Comparison of ENCODE assay signal across 8 cellular contexts in genomic region chr2:26846881-26847662, GRCh38. TPM values are rescaled to one million over a fixed set of nuclear protein-coding genes. Genes with fewer than 3 reads are reported as not detected.
DNase-seq lines count a peak whose midpoint lies in the region; ATAC-seq, FAIRE-seq and TF ChIP-seq lines count a peak whose summit lies in the region.

No MANE protein-coding gene starts in this region.

- no peaks in the 10 kb centered on the region for H3K9me3 Mint-ChIP-seq in activated T-helper 2 cell treated with anti-CD3 and anti-CD28 coated beads, Interferon-gamma antibody, Interleukin-2, Interleukin-4, amounts not matched to agents 10 μg/mL and 5 μg/mL and 100 μg/mL, durations not matched to agents 14 hours and 24 hours and 36 hours

- no peak overlapping the region for H3K4me2 ChIP-seq in PC-9

- H3K27me3 Mint-ChIP-seq in activated T-helper 2 cell treated with anti-CD3 and anti-CD28 coated beads, Interferon-gamma antibody, Interleukin-2, Interleukin-4, amounts not matched to agents 10 μg/mL and 5 μg/mL and 100 μg/mL, durations not matched to agents 14 hours and 24 hours and 36 hours (ENCODE audit: low read depth) = peaks cover 58% of the 10 kb centered on the region

- ATAC-seq in heart right ventricle (no peak), Right ventricle myocardium inferior (no peak), lower lobe of right lung (no peak), upper lobe of right lung (no peak)

- no peaks in the 10 kb centered on the region for H4K20me1 ChIP-seq in PC-9 (ENCODE audit: insufficient read depth)

- CTCF ChIA-PET in PC-9 (lab: Charles Lee) = interaction anchor here (0.6 to 1.7 kb wide), 5 partner anchors 97 to 344 kb away, joined by 3 to 5 read pairs (median 3); no protein-coding TSS in a partner anchor

- 0 out of 2 replicates have a peak, but pooled peaks cover 3% of the 10 kb centered on the region for H3F3A ChIP-seq in PC-9 (ENCODE audit: insufficient read depth, low read depth)

- no peaks in the 10 kb centered on the region for H3K9me2 ChIP-seq in PC-9 (ENCODE audit: insufficient read depth)

- H3K4me3 ChIP-seq in heart right ventricle (peak overlapping the region; percentile 18 to 51 (median 40)), lower lobe of right lung (peak overlapping the region; percentile 36), upper lobe of right lung (peak overlapping the region; percentile 19), PC-9 (no peak overlapping the region), small intestine (ENCODE audit: low read depth in 1 of 2, low read length in 2 of 2) (peak overlapping the region in 1 of 2 donors; percentile 39)

- H3K4me3 Mint-ChIP-seq in activated T-helper 2 cell treated with anti-CD3 and anti-CD28 coated beads, Interferon-gamma antibody, Interleukin-2, Interleukin-4, amounts not matched to agents 10 μg/mL and 5 μg/mL and 100 μg/mL, durations not matched to agents 14 hours and 24 hours and 36 hours (ENCODE audit: low read depth) = peak overlapping the region; percentile 26

- no peaks in the 10 kb centered on the region for H3K36me3 ChIP-seq in heart right ventricle
- no peaks in the 10 kb centered on the region for H3K36me3 ChIP-seq in lower lobe of right lung
- no peaks in the 10 kb centered on the region for H3K36me3 ChIP-seq in upper lobe of right lung
- no peaks in the 10 kb centered on the region for H3K36me3 ChIP-seq in PC-9 (ENCODE audit: low read depth)
- no peaks in the 10 kb centered on the region for H3K36me3 ChIP-seq in small intestine (ENCODE audit: control insufficient read depth in 2 of 2, insufficient read depth in 2 of 2, low read length in 2 of 2)

- H3K27ac ChIP-seq in heart right ventricle (no peak overlapping the region), lower lobe of right lung (no peak overlapping the region), upper lobe of right lung (no peak overlapping the region), PC-9 (no peak overlapping the region), small intestine (ENCODE audit: low read depth in 1 of 2, low read length in 1 of 2) (no peak overlapping the region)

- WGBS in heart right ventricle, 2 donors = 4 to 5% methylated on average over 44 of the region's 44 CpGs
- 6 to 9% (median 8%) methylated on average over 44 of the region's 44 CpGs for WGBS in small intestine, 3 donors

- BruUV-seq in PC-9 (replicated peaks; lab: Mats Ljungman, UMichigan) = no TSS peak

- H3K27ac Mint-ChIP-seq in activated T-helper 2 cell treated with anti-CD3 and anti-CD28 coated beads, Interferon-gamma antibody, Interleukin-2, Interleukin-4, amounts not matched to agents 10 μg/mL and 5 μg/mL and 100 μg/mL, durations not matched to agents 14 hours and 24 hours and 36 hours = no peak overlapping the region

- DNase-seq in heart right ventricle (peak in 1 of 2 donors; percentile 11), Right ventricle myocardium inferior (ENCODE audit: missing footprints) (no peak), lower lobe of right lung (no peak), upper lobe of right lung (no peak), OCI-M2 (lab: John Stamatoyannopoulos, UW; ENCODE audit: unreplicated experiment) (no peak), PC-9 (no peak), small intestine (no peak)
- no peak for DNase-seq in activated T-helper 2 cell treated with anti-CD3 and anti-CD28 coated beads, Interferon-gamma antibody, Interleukin-2, Interleukin-4, amounts not matched to agents 10 μg/mL and 5 μg/mL and 100 μg/mL, durations not matched to agents 14 hours and 24 hours and 36 hours (ENCODE audit: low spot score)

- FAIRE-seq in small intestine (lab: Jason Lieb, UNC) = no peak

- peaks cover 3% of the 10 kb centered on the region for H3K4me1 Mint-ChIP-seq in activated T-helper 2 cell treated with anti-CD3 and anti-CD28 coated beads, Interferon-gamma antibody, Interleukin-2, Interleukin-4, amounts not matched to agents 10 μg/mL and 5 μg/mL and 100 μg/mL, durations not matched to agents 14 hours and 24 hours and 36 hours (ENCODE audit: low read depth)

- H3K79me2 ChIP-seq in PC-9 (ENCODE audit: low read depth) = no peaks in the 10 kb centered on the region

- H3K27me3 ChIP-seq in heart right ventricle (peaks cover 42 to 99% (median 91%) of the 10 kb centered on the region in 7 donors), lower lobe of right lung (ENCODE audit: low read depth) (peaks cover 93% of the 10 kb centered on the region), upper lobe of right lung (peaks cover 83% of the 10 kb centered on the region), PC-9 (ENCODE audit: insufficient read depth, low read depth) (peaks cover 23% of the 10 kb centered on the region), small intestine (ENCODE audit: control insufficient read depth in 2 of 2, insufficient read depth in 2 of 2, low read length in 2 of 2) (peaks cover 18 to 49% of the 10 kb centered on the region in 2 donors)

- no peak overlapping the region for H2AFZ ChIP-seq in PC-9

- H3K9me3 ChIP-seq in heart right ventricle (no peaks in the 10 kb centered on the region), lower lobe of right lung (no peaks in the 10 kb centered on the region), upper lobe of right lung (no peaks in the 10 kb centered on the region), PC-9 (ENCODE audit: insufficient read depth, low read depth) (no peaks in the 10 kb centered on the region), small intestine (ENCODE audit: control insufficient read depth, low read depth) (no peaks in the 10 kb centered on the region)

- no peaks in the 10 kb centered on the region for H3K36me3 Mint-ChIP-seq in activated T-helper 2 cell treated with anti-CD3 and anti-CD28 coated beads, Interferon-gamma antibody, Interleukin-2, Interleukin-4, amounts not matched to agents 10 μg/mL and 5 μg/mL and 100 μg/mL, durations not matched to agents 14 hours and 24 hours and 36 hours (ENCODE audit: low read depth)

- no peak for TF ChIP-seq CTCF in heart right ventricle (IDR thresholded peaks at IDR 0.05)
- TF ChIP-seq CTCF in lower lobe of right lung (IDR thresholded peaks at IDR 0.05) = no peak
- no peak for TF ChIP-seq CTCF in upper lobe of right lung (IDR thresholded peaks at IDR 0.05)
- TF ChIP-seq CTCF in PC-9 (conservative IDR thresholded peaks at IDR 0.05) = no peak

- H3K4me1 ChIP-seq in heart right ventricle = peaks cover 12 to 43% (median 38%) of the 10 kb centered on the region in 9 donors
- H3K4me1 ChIP-seq in lower lobe of right lung = peaks cover 38% of the 10 kb centered on the region
- H3K4me1 ChIP-seq in upper lobe of right lung = peaks cover 29% of the 10 kb centered on the region
- no peaks in the 10 kb centered on the region for H3K4me1 ChIP-seq in PC-9 (replicated peaks; ENCODE audit: insufficient read depth)
- H3K4me1 ChIP-seq in small intestine (ENCODE audit: control insufficient read depth in 2 of 2, insufficient read depth in 1 of 2, low read depth in 1 of 2, low read length in 1 of 2) = no peaks in the 10 kb centered on the region

- intact Hi-C loops in heart right ventricle (cut with DNase I) (loop anchor here (1.0 to 10.0 kb wide), 11 partner anchors 75 to 468 kb away; no protein-coding TSS in a partner anchor), Right ventricle myocardium inferior (cut with DNase I) (loop anchor here (1.0 to 2.0 kb wide), 2 partner anchors 76 to 95 kb away; no protein-coding TSS in a partner anchor), lower lobe of right lung (cut with DNase I) (loop anchor here (10.0 kb wide), 1 partner anchor 98 kb away; no protein-coding TSS in a partner anchor), upper lobe of right lung (cut with DNase I) (loop anchor here (5.0 kb wide), 1 partner anchor 95 kb away; no protein-coding TSS in a partner anchor), PC-9 (cut with micrococcal nuclease; ENCODE audit: unreplicated experiment) (loop anchor here (1.0 to 10.0 kb wide), 4 partner anchors 95 to 242 kb away; no protein-coding TSS in a partner anchor)
- intact Hi-C loops in activated T-helper 2 cell treated with anti-CD3 and anti-CD28 coated beads, Interferon-gamma antibody, Interleukin-2, Interleukin-4, amounts not matched to agents 10 μg/mL and 5 μg/mL and 100 μg/mL, durations not matched to agents 14 hours and 24 hours and 36 hours (cut with micrococcal nuclease) = loop anchor here (1.0 to 5.0 kb wide), 3 partner anchors 75 to 170 kb away; no protein-coding TSS in a partner anchor

- POLR2A ChIA-PET in PC-9 (lab: Charles Lee; ENCODE audit: unreplicated experiment) = no interaction called here

RNA-seq across cellular contexts. Expression of gene DPYSL5, which starts 0.9 kb away (rescaled TPM):
- under 1 TPM in 1 of 10 donors, not detected in 9; 0.12 TPM for total RNA-seq in heart right ventricle
- polyA plus RNA-seq in heart right ventricle = under 1 TPM in 1 of 2 donors, not detected in 1; 0.01 TPM
- total RNA-seq in Right ventricle myocardium inferior = not detected
- 0.05 TPM in 1 of 2 replicates, not detected in the other for total RNA-seq in activated T-helper 2 cell treated with anti-CD3 and anti-CD28 coated beads, Interferon-gamma antibody, Interleukin-2, Interleukin-4, amounts not matched to agents 10 μg/mL and 5 μg/mL and 100 μg/mL, durations not matched to agents 14 hours and 24 hours and 36 hours
- total RNA-seq in lower lobe of right lung = not detected
- total RNA-seq in upper lobe of right lung = not detected
- not detected in 2 replicates for total RNA-seq in PC-9 (2021)
- 1 to 10 TPM in 1 of 3 donors, under 1 TPM in 1, not detected in 1; 0.27 to 1.2 TPM for polyA plus RNA-seq in small intestine
